Comparison of ENCODE assay signal across 8 cellular contexts in the genomic region with DNA sequence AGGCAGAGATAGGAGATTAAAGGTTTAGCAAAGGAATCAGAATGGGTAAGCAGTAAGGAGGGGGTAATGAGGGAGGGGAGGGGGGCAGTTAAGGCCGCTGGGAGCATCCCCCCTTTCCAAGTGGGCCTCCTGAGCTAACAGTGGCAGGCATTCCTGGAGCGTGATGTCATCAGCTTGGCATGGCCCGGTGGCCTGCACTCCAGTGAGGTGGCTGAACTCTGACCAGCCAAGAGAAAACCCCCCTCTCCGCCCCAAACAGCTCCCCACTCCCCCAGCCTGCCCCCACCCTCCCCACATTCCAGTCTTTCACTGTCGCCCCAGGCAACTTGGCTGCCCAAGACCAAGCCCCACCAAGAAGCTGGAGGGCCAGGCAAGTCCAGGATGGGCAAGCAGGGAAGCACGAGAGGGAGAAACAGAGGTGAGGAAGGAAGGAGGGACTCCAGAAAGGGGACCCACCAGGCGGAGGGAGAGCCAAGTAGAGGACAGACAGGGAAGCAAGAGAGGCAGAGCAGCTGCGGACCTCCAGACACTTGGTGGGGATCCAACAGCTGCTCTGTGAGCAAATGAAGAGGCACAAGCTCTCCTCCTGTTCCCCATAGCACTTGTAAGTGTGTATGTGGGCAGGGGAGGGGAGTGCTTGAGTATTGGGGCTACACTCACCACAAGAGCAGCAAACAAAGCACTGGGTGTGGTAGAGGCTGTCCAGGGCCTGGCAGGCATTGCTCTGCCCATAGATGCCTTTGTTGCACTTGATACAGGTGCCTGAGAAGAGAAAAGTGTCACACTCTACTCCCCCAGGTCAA. TPM values are rescaled to one million over a fixed set of nuclear protein-coding genes. Genes with fewer than 3 reads are reported as not detected.
DNase-seq lines count a peak whose midpoint lies in the region; ATAC-seq and TF ChIP-seq lines count a peak whose summit lies in the region.

No MANE protein-coding gene starts in this region.

- TF ChIP-seq CTCF in endothelial cell (IDR thresholded peaks at IDR 0.05; ENCODE audit: unreplicated experiment) = no peak
- TF ChIP-seq CTCF in mucosa of descending colon (IDR thresholded peaks at IDR 0.05) = no peak

- peaks cover 39% of the 10 kb centered on the region for H3K4me1 ChIP-seq in mucosa of descending colon (ENCODE audit: low read depth)

- no peaks in the 10 kb centered on the region for H3K9me3 ChIP-seq in mucosa of descending colon

- no peaks in the 10 kb centered on the region for H3K36me3 ChIP-seq in mucosa of descending colon (ENCODE audit: low read depth)

- ATAC-seq in mucosa of descending colon = peak; percentile 35

- H3K36me3 Mint-ChIP-seq in endothelial cell (ENCODE audit: low read depth, unreplicated experiment) = peaks cover 20% of the 10 kb centered on the region

- peak; percentile 91 for DNase-seq in AG08395 (ENCODE audit: low spot score)
- peak; percentile 93 for DNase-seq in M059J (ENCODE audit: low read depth)
- peak; percentile 31 for DNase-seq in endothelial cell (ENCODE audit: low spot score)
- peak in 1 of 3 donors; percentile 32 for DNase-seq in mucosa of descending colon
- no peak for DNase-seq in HPDE6-E6E7 (ENCODE audit: extremely low spot score)
- no peak for DNase-seq in activated CD4-positive, alpha-beta T cell treated with anti-CD3 and anti-CD28 coated beads for 1 hour
- DNase-seq in activated T-cell treated with anti-CD3 and anti-CD28 coated beads for 4 hours = no peak
- no peak for DNase-seq in GM19238 (ENCODE audit: insufficient read length, low spot score)

- H3K4me3 ChIP-seq in mucosa of descending colon = no peak overlapping the region

- peaks cover 21% of the 10 kb centered on the region for H3K27me3 Mint-ChIP-seq in endothelial cell (ENCODE audit: unreplicated experiment)

- peaks cover 27% of the 10 kb centered on the region for H3K4me1 Mint-ChIP-seq in endothelial cell (ENCODE audit: unreplicated experiment)

- peak overlapping the region; percentile 71 for H3K4me3 Mint-ChIP-seq in endothelial cell (ENCODE audit: unreplicated experiment)

- no peaks in the 10 kb centered on the region for H3K9me3 Mint-ChIP-seq in endothelial cell (ENCODE audit: unreplicated experiment)

- intact Hi-C loops in mucosa of descending colon (cut with DNase I, micrococcal nuclease) = no loop called here

- H3K27ac Mint-ChIP-seq in endothelial cell (ENCODE audit: unreplicated experiment) = peak overlapping the region; percentile 79

RNA-seq across cellular contexts. Expression of a gene that starts 4.5 kb away (rescaled TPM):
- total RNA-seq in M059J (2014; rRNA removed; shearing (Covaris generic)) = 23.9 and 55.5 TPM in 2 replicates
- total RNA-seq in endothelial cell (ENCODE audit: unreplicated experiment) = 7.2 TPM
- total RNA-seq in mucosa of descending colon = 1 to 10 TPM; 1.5 to 4.7 (median 2.3) TPM

RNA-seq across cellular contexts. Expression of a gene that starts 21.0 kb away (rescaled TPM):
- total RNA-seq in M059J (2014; rRNA removed; shearing (Covaris generic)) = 30.7 and 51.4 TPM in 2 replicates
- total RNA-seq in endothelial cell (ENCODE audit: unreplicated experiment) = 35.5 TPM
- 10 to 100 TPM; 34.0 to 42.8 (median 41.4) TPM for total RNA-seq in mucosa of descending colon

RNA-seq across cellular contexts. Expression of a gene that starts 32.1 kb away (rescaled TPM):
- 8.6 and 9.7 TPM in 2 replicates for total RNA-seq in M059J (2014; rRNA removed; shearing (Covaris generic))
- total RNA-seq in endothelial cell (ENCODE audit: unreplicated experiment) (9.0 TPM), mucosa of descending colon (10 to 100 TPM; 11.0 to 16.3 (median 11.8) TPM)

RNA-seq across cellular contexts. Expression of a gene that starts 48.7 kb away (rescaled TPM):
- 67.3 and 83.3 TPM in 2 replicates for total RNA-seq in M059J (2014; rRNA removed; shearing (Covaris generic))
- total RNA-seq in endothelial cell (ENCODE audit: unreplicated experiment) = 57.9 TPM
- 10 to 100 TPM; 47.7 to 55.1 (median 50.2) TPM for total RNA-seq in mucosa of descending colon

RNA-seq across cellular contexts. Expression of a gene that starts 56.8 kb away (rescaled TPM):
- 267 and 297 TPM in 2 replicates for total RNA-seq in M059J (2014; rRNA removed; shearing (Covaris generic))
- total RNA-seq in endothelial cell (ENCODE audit: unreplicated experiment) (177 TPM), mucosa of descending colon (10 to 100 TPM; 54.4 to 94.3 (median 92.5) TPM)

Comparison
In these comparisons a context has a peak if more than half of its experiments do, and no peak if none do; other contexts are left out.
1. DNase-seq: peak in AG08395 (single experiment), M059J (single experiment) and endothelial cell (single experiment); none in HPDE6-E6E7 (single experiment), activated CD4-positive, alpha-beta T cell treated with anti-CD3 and anti-CD28 coated beads for 1 hour (single experiment), activated T-cell treated with anti-CD3 and anti-CD28 coated beads for 4 hours (single experiment) and GM19238 (single experiment).